ENCODE assay signal across 8 cellular contexts in the genomic region with DNA sequence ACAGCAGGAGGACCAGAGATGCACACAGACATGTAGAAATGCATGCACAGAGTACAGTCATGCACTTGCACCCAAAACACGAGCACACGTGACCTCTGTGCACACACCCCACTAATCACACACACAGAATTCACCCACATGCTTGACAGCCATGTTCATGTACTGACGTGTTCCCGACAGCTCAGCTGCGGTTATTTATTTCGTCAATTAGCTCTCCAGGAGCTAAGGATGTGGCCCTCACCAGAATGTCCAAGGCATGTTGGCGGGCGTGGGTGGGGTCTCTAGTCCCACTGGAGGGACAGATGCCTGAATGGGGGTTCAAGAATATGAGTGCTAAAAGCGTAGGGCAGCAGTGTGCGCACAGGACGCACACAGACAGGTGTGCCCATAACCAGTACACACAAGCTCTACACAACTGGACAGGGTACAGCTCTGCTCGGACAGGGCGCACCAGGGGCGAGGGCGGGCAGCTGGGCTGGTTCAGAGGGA. TPM values are rescaled to one million over a fixed set of nuclear protein-coding genes. Genes with fewer than 3 reads are reported as not detected.
A peak's percentile ranks its signal among the peaks of the same experiment; 100 is the strongest.
DNase-seq lines count a peak whose midpoint lies in the region; ATAC-seq and TF ChIP-seq lines count a peak whose summit lies in the region.

No MANE protein-coding gene starts in this region.

- no peaks in the 10 kb centered on the region for H3K27me3 Mint-ChIP-seq in activated CD4-positive, alpha-beta T cell treated with anti-CD3 and anti-CD28 coated beads, Interleukin-2, amount 10 ng/mL, durations not matched to agents 24 days and 14 days

- H3K27ac Mint-ChIP-seq in activated CD4-positive, alpha-beta T cell treated with anti-CD3 and anti-CD28 coated beads, Interleukin-2, amount 10 ng/mL, durations not matched to agents 24 days and 14 days, result peak overlapping the region; percentile 100

- H3K4me3 ChIP-seq in foreskin fibroblast (ENCODE audit: low read depth in 1 of 2, low read length in 2 of 2), result peak overlapping the region; percentile 80 to 100

- no peaks in the 10 kb centered on the region for H3K9me3 Mint-ChIP-seq in activated CD4-positive, alpha-beta T cell treated with anti-CD3 and anti-CD28 coated beads, Interleukin-2, amount 10 ng/mL, durations not matched to agents 24 days and 14 days

- ATAC-seq in GM18519 (IDR thresholded peaks at IDR 0.05; ENCODE audit: low FRiP score, unreplicated experiment) (peak; percentile 6), HG03095 (IDR thresholded peaks at IDR 0.05; ENCODE audit: unreplicated experiment) (peak; percentile 9), sciatic nerve (peak; percentile 56)

- TF ChIP-seq CTCF in foreskin fibroblast (IDR thresholded peaks at IDR 0.05; ENCODE audit: low read depth, low read length), result no peak

- no peak for DNase-seq in activated CD4-positive, alpha-beta T cell treated with anti-CD3 and anti-CD28 coated beads, Interleukin-2, amount 10 ng/mL, durations not matched to agents 24 days and 14 days
- DNase-seq in foreskin fibroblast (peak in 1 of 2 donors; percentile 17), sciatic nerve (ENCODE audit: low spot score) (no peak), NCI-H1930 (lab: John Stamatoyannopoulos, UW) (no peak), NCI-H524 treated with DMSO at 0.1 percent for 48 hours (lab: John Stamatoyannopoulos, UW) (no peak), HuH-7.5 (ENCODE audit: low spot score) (no peak)

- H3K36me3 Mint-ChIP-seq in activated CD4-positive, alpha-beta T cell treated with anti-CD3 and anti-CD28 coated beads, Interleukin-2, amount 10 ng/mL, durations not matched to agents 24 days and 14 days (ENCODE audit: low read depth), result peaks cover 40% of the 10 kb centered on the region

- peaks cover 60% of the 10 kb centered on the region for H3K4me1 Mint-ChIP-seq in activated CD4-positive, alpha-beta T cell treated with anti-CD3 and anti-CD28 coated beads, Interleukin-2, amount 10 ng/mL, durations not matched to agents 24 days and 14 days

- H3K4me3 Mint-ChIP-seq in activated CD4-positive, alpha-beta T cell treated with anti-CD3 and anti-CD28 coated beads, Interleukin-2, amount 10 ng/mL, durations not matched to agents 24 days and 14 days, result peak overlapping the region; percentile 99

- intact Hi-C loops in activated CD4-positive, alpha-beta T cell treated with anti-CD3 and anti-CD28 coated beads, Interleukin-2, amount 10 ng/mL, durations not matched to agents 24 days and 14 days (cut with micrococcal nuclease), result loop anchor here (1.0 to 5.0 kb wide), 6 partner anchors 58 to 354 kb away; a partner anchor contains a TSS
- intact Hi-C loops in sciatic nerve (cut with DNase I), result no loop called here

RNA-seq across cellular contexts. Expression of a gene that starts 0.6 kb away (rescaled TPM):
- 79.5 and 81.3 TPM in 2 replicates for total RNA-seq in activated CD4-positive, alpha-beta T cell treated with anti-CD3 and anti-CD28 coated beads, Interleukin-2, amount 10 ng/mL, durations not matched to agents 24 days and 14 days
- 60.4 TPM for total RNA-seq in sciatic nerve

RNA-seq across cellular contexts. Expression of a gene that starts 0.9 kb away (rescaled TPM):
- total RNA-seq in activated CD4-positive, alpha-beta T cell treated with anti-CD3 and anti-CD28 coated beads, Interleukin-2, amount 10 ng/mL, durations not matched to agents 24 days and 14 days, result 34.4 and 37.5 TPM in 2 replicates
- total RNA-seq in sciatic nerve, result 2.9 TPM

RNA-seq across cellular contexts. Expression of a gene that starts 10.6 kb away (rescaled TPM):
- 26.0 and 26.9 TPM in 2 replicates for total RNA-seq in activated CD4-positive, alpha-beta T cell treated with anti-CD3 and anti-CD28 coated beads, Interleukin-2, amount 10 ng/mL, durations not matched to agents 24 days and 14 days
- total RNA-seq in sciatic nerve, result 13.6 TPM

RNA-seq across cellular contexts. Expression of a gene that starts 24.1 kb away (rescaled TPM):
- total RNA-seq in activated CD4-positive, alpha-beta T cell treated with anti-CD3 and anti-CD28 coated beads, Interleukin-2, amount 10 ng/mL, durations not matched to agents 24 days and 14 days, result 48.1 and 49.5 TPM in 2 replicates
- 50.8 TPM for total RNA-seq in sciatic nerve

RNA-seq across cellular contexts. Expression of a gene that starts 55.6 kb away (rescaled TPM):
- 5.5 and 6.8 TPM in 2 replicates for total RNA-seq in activated CD4-positive, alpha-beta T cell treated with anti-CD3 and anti-CD28 coated beads, Interleukin-2, amount 10 ng/mL, durations not matched to agents 24 days and 14 days
- 2.1 TPM for total RNA-seq in sciatic nerve

Comparison
In these comparisons a context has a peak if more than half of its experiments do, and no peak if none do; other contexts are left out.
1. ATAC-seq: peak in every context shown above with its lines; median percentile 56 in sciatic nerve; 9 in HG03095; 6 in GM18519.